18 cellular contexts compared by ENCODE assay signal in the genomic region with DNA sequence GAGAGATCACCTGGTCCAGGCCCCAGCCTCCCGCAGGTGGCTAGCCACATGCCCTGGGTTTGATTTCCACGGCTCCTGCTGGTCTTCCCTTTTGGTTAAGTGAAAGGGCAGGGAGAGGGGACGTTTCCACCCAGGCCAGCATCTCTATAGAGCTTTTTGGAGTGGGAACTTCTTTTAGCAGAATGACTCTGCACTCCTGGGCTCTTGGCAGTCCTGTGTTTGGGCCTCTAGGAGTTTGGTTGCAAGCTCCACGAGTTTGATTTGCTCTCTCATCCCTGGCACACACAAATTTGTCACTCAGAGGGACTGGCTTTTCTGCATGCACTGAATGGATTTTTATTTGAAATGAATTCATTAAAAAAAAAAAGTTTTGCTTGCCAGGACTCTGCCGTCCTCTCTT. TPM values are rescaled to one million over a fixed set of nuclear protein-coding genes. Genes with fewer than 3 reads are reported as not detected.
DNase-seq lines count a peak whose midpoint lies in the region; ATAC-seq and TF ChIP-seq lines count a peak whose summit lies in the region.
"Had no signal": no experiment of that assay in that cellular context is flagged by ENCODE, and none has a peak within 500 bp of the region (broad histone marks: within the 10 kb centered on the region; RNA-seq: fewer than 3 reads in every experiment).

No MANE protein-coding gene starts in this region.

- H3K27ac Mint-ChIP-seq in T-helper 17 cell, result peak overlapping the region; percentile 76
- H3K27ac Mint-ChIP-seq: activated T-cell treated with anti-CD3 and anti-CD28 coated beads, Interleukin-2, amount 50 U/mL, for 72 hours; IgD-negative memory B cell; T-helper 1 cell treated with Interleukin-12 subunit alpha and Interleukin-12 subunit beta and Interleukin-4 antibody, amounts not matched to agents 30 μg/mL and 1 μg/mL, for 36 hours had no signal

- peaks cover 9% of the 10 kb centered on the region for H3K9me3 ChIP-seq in BLaER1
- no peaks in the 10 kb centered on the region for H3K9me3 ChIP-seq in T-helper 17 cell (ENCODE audit: control insufficient read depth, low read length, poor library complexity, severe bottlenecking)
- no peaks in the 10 kb centered on the region for H3K9me3 ChIP-seq in parathyroid adenoma (ENCODE audit: control insufficient read depth, low read length)
- H3K9me3 ChIP-seq: neutrophil, stomach had no signal

- peaks cover 71% of the 10 kb centered on the region for H3K79me2 ChIP-seq in parathyroid adenoma

- H3K36me3 ChIP-seq in BLaER1 (peaks cover 82% of the 10 kb centered on the region), parathyroid adenoma (ENCODE audit: control insufficient read depth, insufficient read depth, low read length) (no peaks in the 10 kb centered on the region)
- H3K36me3 ChIP-seq: neutrophil had no signal

- no peaks in the 10 kb centered on the region for H3K27me3 Mint-ChIP-seq in T-helper 17 cell
- H3K27me3 Mint-ChIP-seq: IgD-negative memory B cell had no signal

- H4K20me1 ChIP-seq in BLaER1, result peaks cover 100% of the 10 kb centered on the region

- H3K9ac ChIP-seq in BLaER1, result 0 out of 2 replicates have a peak overlapping the region, but pooled peaks have one; percentile 2
- H3K9ac ChIP-seq in parathyroid adenoma, result no peak overlapping the region

- H3K4me3 ChIP-seq in BLaER1 (no peak overlapping the region), parathyroid adenoma (ENCODE audit: low read depth, low read length) (no peak overlapping the region)
- H3K4me3 ChIP-seq: stomach had no signal

- H3K4me3 Mint-ChIP-seq in T-helper 17 cell, result no peak overlapping the region
- H3K4me3 Mint-ChIP-seq: activated T-cell treated with anti-CD3 and anti-CD28 coated beads, Interleukin-2, amount 50 U/mL, for 72 hours; IgD-negative memory B cell; T-helper 1 cell treated with Interleukin-12 subunit alpha and Interleukin-12 subunit beta and Interleukin-4 antibody, amounts not matched to agents 30 μg/mL and 1 μg/mL, for 36 hours had no signal

- TF ChIP-seq CTCF in parathyroid adenoma (IDR thresholded peaks at IDR 0.05), result no peak

- DNase-seq in T-helper 17 cell (no peak), left cardiac atrium (no peak), glomerular visceral epithelial cell (ENCODE audit: extremely low spot score) (no peak)
- DNase-seq in activated CD4-positive, alpha-beta T cell treated with anti-CD3 and anti-CD28 coated beads, Interleukin-2, amount 50 U/mL, for 1 hour, result no peak
- DNase-seq: activated CD4-positive, alpha-beta T cell treated with anti-CD3 and anti-CD28 coated beads for 48 hours; activated naive CD4-positive, alpha-beta T cell treated with anti-CD3 and anti-CD28 coated beads, Interleukin-2, amount 50 U/mL, for 16 hours; activated T-cell treated with anti-CD3 and anti-CD28 coated beads, Interleukin-2, amount 50 U/mL, for 72 hours; HCEC 1CT; NCI-H1436; NCI-H510A treated with DMSO at 0.1 percent for 48 hours; stomach had no signal

- peaks cover 51% of the 10 kb centered on the region for H3K4me1 Mint-ChIP-seq in T-helper 17 cell

- H3K27ac ChIP-seq in BLaER1 (no peak overlapping the region), parathyroid adenoma (peak overlapping the region; percentile 48)
- H3K27ac ChIP-seq: neutrophil had no signal

- intact Hi-C loops in left cardiac atrium (cut with DNase I), result no loop called here

- H3K27me3 ChIP-seq in BLaER1 (no peaks in the 10 kb centered on the region), parathyroid adenoma (ENCODE audit: control insufficient read depth, insufficient read depth, low read length) (no peaks in the 10 kb centered on the region)
- H3K27me3 ChIP-seq: neutrophil, stomach had no signal

- ATAC-seq in T-helper 17 cell, result no peak
- peak; percentile 16 to 32 for ATAC-seq in left cardiac atrium
- ATAC-seq in HG02642 (IDR thresholded peaks at IDR 0.05; ENCODE audit: poor library complexity, unreplicated experiment), result no peak
- ATAC-seq in GM19452 (IDR thresholded peaks at IDR 0.05; ENCODE audit: unreplicated experiment), result no peak
- ATAC-seq: activated T-cell treated with anti-CD3 and anti-CD28 coated beads, Interleukin-2, amount 50 U/mL, for 72 hours had no signal

- H3K36me3 Mint-ChIP-seq in T-helper 17 cell (ENCODE audit: low read depth), result peaks cover 2% of the 10 kb centered on the region

- H3K4me1 ChIP-seq in BLaER1, result peaks cover 87% of the 10 kb centered on the region
- H3K4me1 ChIP-seq in parathyroid adenoma, result peaks cover 52% of the 10 kb centered on the region

- H3K4me2 ChIP-seq in BLaER1 (no peak overlapping the region), parathyroid adenoma (ENCODE audit: low read length) (no peak overlapping the region)

- no peak overlapping the region for H2AFZ ChIP-seq in parathyroid adenoma

RNA-seq across cellular contexts. Expression of gene MSI2, which starts 32.8 kb away (rescaled TPM):
- total RNA-seq in T-helper 17 cell (100 to 1,000 TPM; 148 to 151 TPM), left cardiac atrium (10 to 100 TPM; 84.1 to 95.5 TPM)

Comparison
In these comparisons a context has a peak if more than half of its experiments do, and no peak if none do; other contexts are left out.
1. ATAC-seq: peak in left cardiac atrium (2 of 2); none in T-helper 17 cell (single experiment), HG02642 (single experiment) and GM19452 (single experiment).